18 cellular contexts compared by ENCODE assay signal in genomic region chr6:19368511-19368910, GRCh38.
DNase-seq lines count a peak whose midpoint lies in the region; ATAC-seq and TF ChIP-seq lines count a peak whose summit lies in the region.
"Had no signal": no experiment of that assay in that cellular context is flagged by ENCODE, and none has a peak within 500 bp of the region (broad histone marks: within the 10 kb centered on the region; RNA-seq: fewer than 3 reads in every experiment).

No MANE protein-coding gene starts in this region.

- H2BK12ac ChIP-seq in H9 (ENCODE audit: insufficient read length, low read depth, low read length) = no peak overlapping the region

- ATAC-seq in body of pancreas = no peak
- no peak for ATAC-seq in activated CD8-positive, alpha-beta memory T cell treated with anti-CD3 and anti-CD28 coated beads, Interleukin-2, amount 10 ng/mL, durations not matched to agents 7 days and 5 days
- ATAC-seq: activated CD4-positive, alpha-beta T cell treated with anti-CD3 and anti-CD28 coated beads for 36 hours; activated T-cell treated with anti-CD3 and anti-CD28 coated beads, Interleukin-2, amount 50 U/mL, for 72 hours; mucosa of descending colon had no signal

- no peak overlapping the region for H2BK20ac ChIP-seq in H9 (ENCODE audit: low read depth, low read length, poor library complexity, severe bottlenecking)

- no CpG with 5 or more reads among the region's 1 CpG for WGBS in H9 (ENCODE audit: extremely low coverage, insufficient read length, low lambda C conversion rate)
- WGBS in body of pancreas, 2 donors = 77 to 83% methylated on average over 1 of the region's 1 CpG

- no peaks in the 10 kb centered on the region for H3K27me3 ChIP-seq in H9 (ENCODE audit: insufficient read depth, low read length)
- H3K27me3 ChIP-seq in brain microvascular endothelial cell (replicated peaks) = no peaks in the 10 kb centered on the region
- H3K27me3 ChIP-seq in body of pancreas = no peaks in the 10 kb centered on the region

- H3K9me3 Mint-ChIP-seq in H9 = no peaks in the 10 kb centered on the region; a peak in 1 of 5 replicates
- H3K9me3 Mint-ChIP-seq in activated CD8-positive, alpha-beta memory T cell treated with anti-CD3 and anti-CD28 coated beads, Interleukin-2, amount 10 ng/mL, durations not matched to agents 7 days and 5 days (ENCODE audit: low read depth) = peaks cover 2% of the 10 kb centered on the region

- no peak overlapping the region for H3K18ac ChIP-seq in H9 (ENCODE audit: insufficient read length, low read depth, low read length)

- CTCF ChIA-PET in activated CD8-positive, alpha-beta memory T cell treated with anti-CD3 and anti-CD28 coated beads, Interleukin-2, amount 10 ng/mL, durations not matched to agents 7 days and 5 days (lab: Charles Lee) = no interaction called here

- peaks cover 13 to 16% of the 10 kb centered on the region in 2 experiments for H3K4me1 Mint-ChIP-seq in H9
- no peaks in the 10 kb centered on the region for H3K4me1 Mint-ChIP-seq in activated CD8-positive, alpha-beta memory T cell treated with anti-CD3 and anti-CD28 coated beads, Interleukin-2, amount 10 ng/mL, durations not matched to agents 7 days and 5 days
- H3K4me1 Mint-ChIP-seq: activated CD4-positive, alpha-beta T cell treated with anti-CD3 and anti-CD28 coated beads for 36 hours; B cell had no signal

- H3K23ac ChIP-seq in H9 (ENCODE audit: insufficient read length, low read depth, low read length) = no peak overlapping the region

- H3K4me3 Mint-ChIP-seq in H9 = no peak overlapping the region
- H3K4me3 Mint-ChIP-seq in activated CD8-positive, alpha-beta memory T cell treated with anti-CD3 and anti-CD28 coated beads, Interleukin-2, amount 10 ng/mL, durations not matched to agents 7 days and 5 days = no peak overlapping the region
- H3K4me3 Mint-ChIP-seq: activated CD4-positive, alpha-beta T cell treated with anti-CD3 and anti-CD28 coated beads for 36 hours; activated T-cell treated with anti-CD3 and anti-CD28 coated beads, Interleukin-2, amount 50 U/mL, for 72 hours; B cell had no signal

- no peak for TF ChIP-seq POLR2A in body of pancreas (IDR thresholded peaks at IDR 0.05)

- H3K4me2 ChIP-seq in H9 (ENCODE audit: insufficient read depth, insufficient read length, low read length) = no peak overlapping the region

- H2BK5ac ChIP-seq in H9 (ENCODE audit: insufficient read length, low read length) = no peak overlapping the region

- H2AK5ac ChIP-seq in H9 (ENCODE audit: insufficient read length, low read length) = no peak overlapping the region

- no peak overlapping the region for H3T11ph ChIP-seq in H9 (ENCODE audit: low read length)

- H3K9me3 ChIP-seq in H9 (ENCODE audit: control insufficient read depth, low read depth, low read length) = no peaks in the 10 kb centered on the region
- H3K9me3 ChIP-seq in body of pancreas = no peaks in the 10 kb centered on the region
- H3K9me3 ChIP-seq: mucosa of descending colon had no signal

- no peaks in the 10 kb centered on the region for H4K20me1 ChIP-seq in H9 (ENCODE audit: control insufficient read depth, insufficient read depth, insufficient read length)

- H3K79me1 ChIP-seq in H9 (ENCODE audit: insufficient read depth, low read depth, low read length, poor library complexity, severe bottlenecking) = no peaks in the 10 kb centered on the region

- no peak overlapping the region for H4K91ac ChIP-seq in H9 (ENCODE audit: insufficient read length, low read depth, low read length)

- H3K27me3 Mint-ChIP-seq in H9 (ENCODE audit: low read depth) = no peaks in the 10 kb centered on the region
- no peaks in the 10 kb centered on the region for H3K27me3 Mint-ChIP-seq in activated CD8-positive, alpha-beta memory T cell treated with anti-CD3 and anti-CD28 coated beads, Interleukin-2, amount 10 ng/mL, durations not matched to agents 7 days and 5 days
- H3K27me3 Mint-ChIP-seq: activated CD4-positive, alpha-beta T cell treated with anti-CD3 and anti-CD28 coated beads for 36 hours; B cell had no signal

- H3K4me1 ChIP-seq in H9 (ENCODE audit: insufficient read depth, low read length) (no peaks in the 10 kb centered on the region; the same call in 1 of the 2 replicates), body of pancreas (no peaks in the 10 kb centered on the region)

- H3K9ac ChIP-seq in H9 (ENCODE audit: extremely low read depth, insufficient read length, low read length) = no peak overlapping the region

- no peaks in the 10 kb centered on the region for H3K79me2 ChIP-seq in H9 (ENCODE audit: insufficient read depth, low read length)

- no peak overlapping the region for H3K27ac Mint-ChIP-seq in H9
- no peak overlapping the region for H3K27ac Mint-ChIP-seq in activated CD8-positive, alpha-beta memory T cell treated with anti-CD3 and anti-CD28 coated beads, Interleukin-2, amount 10 ng/mL, durations not matched to agents 7 days and 5 days
- H3K27ac Mint-ChIP-seq: activated CD4-positive, alpha-beta T cell treated with anti-CD3 and anti-CD28 coated beads for 36 hours; activated T-cell treated with anti-CD3 and anti-CD28 coated beads, Interleukin-2, amount 50 U/mL, for 72 hours; B cell had no signal

- H3K14ac ChIP-seq in H9 (ENCODE audit: insufficient read depth, low read length) = no peak overlapping the region

- H3K4ac ChIP-seq in H9 (ENCODE audit: low read depth, low read length) = no peak overlapping the region

- in situ Hi-C loops in brain microvascular endothelial cell (cut with HindIII; ENCODE audit: low pct_ligation_motif_present, low sequenced_read_pairs) = no loop called here

- H4K8ac ChIP-seq in H9 (replicated peaks; ENCODE audit: insufficient read length, low read depth, low read length) = no peak overlapping the region

- H3K4me3 ChIP-seq in brain microvascular endothelial cell (ENCODE audit: low read depth, low read length) (no peak overlapping the region), body of pancreas (no peak overlapping the region)
- H3K4me3 ChIP-seq: mucosa of descending colon had no signal

- no peak overlapping the region for H2AFZ ChIP-seq in H9 (ENCODE audit: low read length)

- no peak overlapping the region for H3K56ac ChIP-seq in H9 (ENCODE audit: insufficient read length, low read depth, low read length)

- H2BK120ac ChIP-seq in H9 (ENCODE audit: low read depth, low read length, poor library complexity, severe bottlenecking) = no peak overlapping the region

- no peaks in the 10 kb centered on the region; a peak in 1 of 7 replicates for H3K36me3 Mint-ChIP-seq in H9 (ENCODE audit: insufficient read depth in 1 of 3, low read depth in 3 of 3)
- H3K36me3 Mint-ChIP-seq in activated CD8-positive, alpha-beta memory T cell treated with anti-CD3 and anti-CD28 coated beads, Interleukin-2, amount 10 ng/mL, durations not matched to agents 7 days and 5 days = no peaks in the 10 kb centered on the region

- no peak overlapping the region for H3K27ac ChIP-seq in H9 (ENCODE audit: insufficient read length, low read depth, low read length)
- H3K27ac ChIP-seq in brain microvascular endothelial cell = no peak overlapping the region
- no peak overlapping the region for H3K27ac ChIP-seq in body of pancreas

- no peaks in the 10 kb centered on the region for H3K23me2 ChIP-seq in H9 (ENCODE audit: insufficient read length, low read depth, low read length, poor library complexity, severe bottlenecking)

- intact Hi-C loops in body of pancreas (cut with DNase I) = no loop called here

- H3K36me3 ChIP-seq in brain microvascular endothelial cell (replicated peaks) = no peaks in the 10 kb centered on the region
- H3K36me3 ChIP-seq in body of pancreas (replicated peaks in 1 of 2; ENCODE audit: insufficient read depth in 1 of 2, low read depth in 2 of 2) = no peaks in the 10 kb centered on the region

- no peak overlapping the region for H4K5ac ChIP-seq in H9 (ENCODE audit: insufficient read length, low read depth, low read length)

- H2BK15ac ChIP-seq in H9 (ENCODE audit: low read depth, low read length) = no peak overlapping the region

- 0 out of 3 replicates have a peak, but pooled peaks have one; percentile 11 for TF ChIP-seq CTCF in H9 (conservative IDR thresholded peaks at IDR 0.05)
- peak; percentile 17 for TF ChIP-seq CTCF in brain microvascular endothelial cell (IDR thresholded peaks at IDR 0.05; ENCODE audit: low read depth, low read length, missing control alignments)
- TF ChIP-seq CTCF in body of pancreas (IDR thresholded peaks at IDR 0.05) = no peak

- peak; percentile 52 for DNase-seq in AG08395 (ENCODE audit: low spot score)
- no peak for DNase-seq in H9
- peak; percentile 73 for DNase-seq in brain microvascular endothelial cell
- DNase-seq in iris pigment epithelial cell (ENCODE audit: low read depth) = peak; percentile 66
- DNase-seq in body of pancreas = no peak
- no peak for DNase-seq in NCI-H345 (lab: John Stamatoyannopoulos, UW)
- DNase-seq in activated CD8-positive, alpha-beta memory T cell treated with anti-CD3 and anti-CD28 coated beads for 24 hours = no peak
- no peak for DNase-seq in activated CD8-positive, alpha-beta memory T cell treated with anti-CD3 and anti-CD28 coated beads, Interleukin-2, amount 10 ng/mL, durations not matched to agents 7 days and 5 days
- DNase-seq: activated CD4-positive, alpha-beta T cell treated with anti-CD3 and anti-CD28 coated beads for 36 hours; activated T-cell treated with anti-CD3 and anti-CD28 coated beads, Interleukin-2, amount 50 U/mL, for 72 hours; kidney; mucosa of descending colon; NCI-H1105 treated with DMSO at 0.1 percent for 48 hours; NCI-H510A treated with DMSO at 0.1 percent for 48 hours; posterior cingulate gyrus; RPMI8226; T-helper 2 cell had no signal

Comparison
In these comparisons a context has a peak if more than half of its experiments do, and no peak if none do; other contexts are left out.
1. DNase-seq: peak in AG08395 (single experiment), brain microvascular endothelial cell (single experiment) and iris pigment epithelial cell (single experiment); none in H9 (single experiment), body of pancreas (0 of 4), NCI-H345 (single experiment), activated CD8-positive, alpha-beta memory T cell treated with anti-CD3 and anti-CD28 coated beads for 24 hours (single experiment) and activated CD8-positive, alpha-beta memory T cell treated with anti-CD3 and anti-CD28 coated beads, Interleukin-2, amount 10 ng/mL, durations not matched to agents 7 days and 5 days (single experiment).
2. CTCF ChIP-seq: peak in H9 (single experiment) and brain microvascular endothelial cell (single experiment); none in body of pancreas (0 of 7).